ENCODE assay signal across 2 cellular contexts in the genomic region with DNA sequence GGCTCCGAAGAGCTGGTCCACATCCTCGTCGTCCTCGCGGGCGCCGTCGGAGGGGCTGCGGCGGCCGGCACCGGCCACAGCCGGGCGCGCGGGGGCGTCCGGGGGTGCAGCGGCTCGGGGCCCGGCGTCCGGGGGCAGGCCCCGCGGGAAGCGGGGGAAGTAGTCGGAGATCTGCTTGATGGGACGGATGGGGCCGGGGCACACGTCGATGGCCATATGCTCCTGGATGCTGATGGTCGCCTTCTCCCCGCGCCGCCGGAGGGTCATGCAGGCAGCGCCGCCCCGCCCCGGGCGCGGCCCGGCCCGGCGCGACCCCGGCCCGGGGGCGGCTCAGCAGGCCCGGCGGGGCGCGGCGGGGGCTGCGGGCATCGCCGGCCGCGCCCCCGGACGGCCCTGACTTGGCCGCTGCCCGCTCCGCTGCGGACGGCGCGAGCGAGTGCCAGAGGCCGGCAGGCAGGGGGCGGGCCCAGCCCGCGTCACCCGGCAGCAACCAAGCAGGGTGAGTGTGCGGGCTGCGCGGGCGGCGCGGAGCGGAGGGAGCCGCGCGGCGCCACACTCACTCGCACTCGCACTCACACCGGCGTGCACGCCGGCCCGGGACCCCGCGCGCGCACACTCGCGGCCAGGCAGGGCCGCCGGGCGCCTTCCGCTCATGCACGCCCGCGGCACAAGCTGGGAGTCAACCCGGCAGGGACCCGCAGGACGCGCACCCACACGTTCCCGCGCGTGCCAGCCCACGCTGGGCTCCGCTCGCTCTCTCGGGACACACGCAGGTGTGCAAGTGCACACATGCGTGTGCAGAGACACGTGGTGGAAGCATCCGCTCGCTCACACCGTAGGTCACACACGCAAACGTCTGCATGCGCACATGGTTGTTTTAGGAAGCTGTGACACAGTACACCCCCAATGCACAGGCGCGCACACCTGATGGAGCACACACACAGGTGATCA.
TF ChIP-seq lines count a peak whose summit lies in the region.

A gene (minus strand): TSS at position 438 of the 951 bp plus-strand sequence. CDS start 171 bp downstream, at position 267.

TF ChIP-seq in HCT116, 20 proteins besides CTCF, POLR2A, EP300 and RAD21 (continued from another document):
- TF ChIP-seq TCF7L2 (IDR thresholded peaks at IDR 0.05; ENCODE audit: borderline replicate concordance, extremely low read depth, insufficient read depth, insufficient read length): no peak
- TF ChIP-seq, protein P1, sequence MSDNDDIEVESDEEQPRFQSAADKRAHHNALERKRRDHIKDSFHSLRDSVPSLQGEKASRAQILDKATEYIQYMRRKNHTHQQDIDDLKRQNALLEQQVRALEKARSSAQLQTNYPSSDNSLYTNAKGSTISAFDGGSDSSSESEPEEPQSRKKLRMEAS (IDR thresholded peaks at IDR 0.05): peak; percentile 50; the same call in 1 of the 2 replicates
- no peak for TF ChIP-seq ELF1 (IDR thresholded peaks at IDR 0.05; ENCODE audit: borderline replicate concordance, low read depth)
TF ChIP-seq in HCT116: peak in this region for 3.

TF ChIP-seq in neural cell, 6 proteins besides CTCF, POLR2A, EP300 and RAD21 (continued from another document):
- peak; percentile 25 for TF ChIP-seq MXI1 (conservative IDR thresholded peaks at IDR 0.05; ENCODE audit: poor library complexity, severe bottlenecking)
